Comparison of ENCODE assay signal across 21 cellular contexts in the genomic region with DNA sequence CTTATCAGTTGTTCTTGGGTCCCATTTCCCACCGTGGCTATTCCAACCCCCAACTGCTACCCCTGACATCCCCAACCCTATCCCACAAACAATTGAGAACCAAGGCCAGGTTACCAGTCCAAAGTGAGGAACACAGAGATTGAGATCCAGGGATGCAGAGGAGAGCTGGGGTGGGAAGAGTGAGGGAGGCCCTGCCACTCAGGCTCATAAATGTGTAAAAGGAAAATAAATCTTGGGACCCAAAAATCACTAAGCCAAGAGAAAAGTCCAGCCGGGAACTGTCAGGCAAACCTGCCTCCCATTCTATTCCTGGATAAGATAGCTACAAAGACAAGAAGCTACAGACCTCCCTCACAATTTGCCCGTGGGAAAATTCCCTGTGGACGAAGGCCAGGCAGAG.
DNase-seq lines count a peak whose midpoint lies in the region; ATAC-seq and TF ChIP-seq lines count a peak whose summit lies in the region.
"Had no signal": no experiment of that assay in that cellular context is flagged by ENCODE, and none has a peak within 500 bp of the region (broad histone marks: within the 10 kb centered on the region; RNA-seq: fewer than 3 reads in every experiment).

No MANE protein-coding gene starts in this region.

- peaks cover 0 to 14% (median 7%) of the 10 kb centered on the region in 9 donors for H3K4me1 ChIP-seq in heart right ventricle
- H3K4me1 ChIP-seq in HUES6 (ENCODE audit: control insufficient read depth, insufficient read depth, low read length) = peaks cover 16% of the 10 kb centered on the region; the same call in 1 of the 2 replicates
- peaks cover 10% of the 10 kb centered on the region for H3K4me1 ChIP-seq in endodermal cell (ENCODE audit: control insufficient read depth, insufficient read depth, low read length)
- peaks cover 0 to 2% of the 10 kb centered on the region in 2 donors for H3K4me1 ChIP-seq in neuronal stem cell (ENCODE audit: control insufficient read depth in 2 of 2, insufficient read depth in 1 of 2, low read depth in 1 of 2, low read length in 2 of 2)
- H3K4me1 ChIP-seq: BLaER1, HAP-1 had no signal

- H2BK120ac ChIP-seq in neuronal stem cell (ENCODE audit: low read depth, low read length) = no peak overlapping the region

- H3K36me3 ChIP-seq in heart right ventricle (no peaks in the 10 kb centered on the region), HUES6 (ENCODE audit: control insufficient read depth, insufficient read depth, low read length) (no peaks in the 10 kb centered on the region), endodermal cell (ENCODE audit: control insufficient read depth, insufficient read depth, low read length) (no peaks in the 10 kb centered on the region), neuronal stem cell (replicated peaks in 1 of 2; ENCODE audit: control insufficient read depth in 2 of 2, insufficient read depth in 2 of 2, low read length in 2 of 2) (no peaks in the 10 kb centered on the region)
- H3K36me3 ChIP-seq: BLaER1, HAP-1, SJCRH30 had no signal

- H3K27ac Mint-ChIP-seq in endodermal cell = peak overlapping the region; percentile 96
- H3K27ac Mint-ChIP-seq: CD4-positive, CD25-positive, alpha-beta regulatory T cell; HFFc6 had no signal

- H3K27ac ChIP-seq in heart right ventricle (no peak overlapping the region), HUES6 (ENCODE audit: low read depth, low read length) (peak overlapping the region; percentile 55; the same call in 1 of the 2 replicates), endodermal cell (ENCODE audit: low read depth, low read length) (no peak overlapping the region), neuronal stem cell (replicated peaks; ENCODE audit: low read length) (no peak overlapping the region)
- H3K27ac ChIP-seq: BLaER1, SJCRH30 had no signal

- 48 to 60% methylated on average over 4 of the region's 4 CpGs for WGBS in heart right ventricle, 2 donors
- 79 to 91% methylated on average over 3 to 4 of the region's 4 CpGs for WGBS in endodermal cell (ENCODE audit: insufficient coverage in 1 of 2, insufficient read length in 1 of 2), 2 experiments
- no CpG with 5 or more reads among the region's 4 CpGs for WGBS in neuronal stem cell (ENCODE audit: extremely low coverage in 2 of 2, insufficient read length in 2 of 2, insufficient replicate concordance in 1 of 2), 2 donors

- TF ChIP-seq CTCF in heart right ventricle (IDR thresholded peaks at IDR 0.05) = no peak
- no peak for TF ChIP-seq CTCF in endodermal cell (conservative IDR thresholded peaks at IDR 0.05)

- ATAC-seq in heart right ventricle = no peak
- ATAC-seq in GM19023 (IDR thresholded peaks at IDR 0.05; ENCODE audit: unreplicated experiment) = no peak

- no peak overlapping the region for H3K4me3 Mint-ChIP-seq in endodermal cell
- H3K4me3 Mint-ChIP-seq: CD4-positive, CD25-positive, alpha-beta regulatory T cell; HFFc6 had no signal

- H3K27me3 Mint-ChIP-seq in endodermal cell (ENCODE audit: insufficient read depth) = no peaks in the 10 kb centered on the region

- DNase-seq in cardiac septum (ENCODE audit: low spot score) = peak; percentile 31
- no peak for DNase-seq in heart right ventricle
- DNase-seq in endodermal cell = no peak
- DNase-seq in neuronal stem cell (ENCODE audit: low spot score) = no peak
- DNase-seq in amniotic stem cell (lab: John Stamatoyannopoulos, UW) = no peak
- DNase-seq in DMS53 treated with DMSO at 0.1 percent for 48 hours (lab: John Stamatoyannopoulos, UW; ENCODE audit: unreplicated experiment) = no peak
- DNase-seq: CD4-positive, CD25-positive, alpha-beta regulatory T cell; DMS 273 treated with DMSO at 0.1 percent for 48 hours; HFFc6; KBM-7; MV-4-11; NCI-H1105; NCI-H1436 treated with DMSO at 0.1 percent for 48 hours; NCI-H187 treated with DMSO at 0.1 percent for 48 hours; NCI-H524; NCI-H748 treated with DMSO at 0.1 percent for 48 hours; SJCRH30 had no signal

- no peak overlapping the region for H3K23ac ChIP-seq in neuronal stem cell (ENCODE audit: low read depth, low read length, poor library complexity)

- H3K18ac ChIP-seq in neuronal stem cell (ENCODE audit: low read length) = no peak overlapping the region

- H4K91ac ChIP-seq in neuronal stem cell (ENCODE audit: low read depth, low read length, poor library complexity) = no peak overlapping the region

- no peaks in the 10 kb centered on the region for H3K79me1 ChIP-seq in neuronal stem cell (ENCODE audit: low read depth, low read length)

- H3K4me2 ChIP-seq in neuronal stem cell (ENCODE audit: insufficient read depth, low read length, poor library complexity, severe bottlenecking) = no peak overlapping the region
- H3K4me2 ChIP-seq: BLaER1 had no signal

- no peak overlapping the region for H2BK15ac ChIP-seq in neuronal stem cell (ENCODE audit: low read length)

- no peak overlapping the region for H2AFZ ChIP-seq in neuronal stem cell (ENCODE audit: low read length)

- no peaks in the 10 kb centered on the region for H3K36me3 Mint-ChIP-seq in endodermal cell (ENCODE audit: low read depth)
- H3K36me3 Mint-ChIP-seq: CD4-positive, CD25-positive, alpha-beta regulatory T cell had no signal

- H3K4me1 Mint-ChIP-seq in endodermal cell = peaks cover 9% of the 10 kb centered on the region

- intact Hi-C loops in cardiac septum (cut with DNase I) (no loop called here), heart right ventricle (cut with DNase I) (loop anchor here in 1 of 10 donors (5.0 kb wide), 1 partner anchor 102 kb away; a partner anchor contains a TSS)

- H3K9ac ChIP-seq in HUES6 (ENCODE audit: low read length) = no peak overlapping the region
- peak overlapping the region; percentile 12 for H3K9ac ChIP-seq in endodermal cell (ENCODE audit: extremely low read depth, low read length, poor library complexity, severe bottlenecking)
- H3K9ac ChIP-seq in neuronal stem cell (ENCODE audit: low read depth, low read length, poor library complexity) = no peak overlapping the region
- H3K9ac ChIP-seq: BLaER1 had no signal

- no peak overlapping the region for H4K8ac ChIP-seq in neuronal stem cell (ENCODE audit: low read depth, low read length)

- no peak overlapping the region for H3K14ac ChIP-seq in neuronal stem cell (ENCODE audit: low read length)

- H2BK12ac ChIP-seq in neuronal stem cell (ENCODE audit: low read length) = no peak overlapping the region

- H3K4me3 ChIP-seq in heart right ventricle = no peak overlapping the region
- H3K4me3 ChIP-seq in HUES6 (ENCODE audit: low read depth, low read length) = no peak overlapping the region
- peak overlapping the region; percentile 35 for H3K4me3 ChIP-seq in endodermal cell (ENCODE audit: low read length)
- no peak overlapping the region for H3K4me3 ChIP-seq in neuronal stem cell (ENCODE audit: low read length in 2 of 2)
- H3K4me3 ChIP-seq: BLaER1, HAP-1, SJCRH30 had no signal

- H3K9me3 Mint-ChIP-seq in endodermal cell = no peaks in the 10 kb centered on the region
- H3K9me3 Mint-ChIP-seq: HFFc6 had no signal

- no peak overlapping the region for H3K4ac ChIP-seq in neuronal stem cell (ENCODE audit: low read length)

- no peaks in the 10 kb centered on the region for H3K27me3 ChIP-seq in heart right ventricle
- no peaks in the 10 kb centered on the region for H3K27me3 ChIP-seq in HUES6 (ENCODE audit: control insufficient read depth, insufficient read depth, low read length)
- H3K27me3 ChIP-seq in endodermal cell (ENCODE audit: control insufficient read depth, insufficient read depth, low read length, poor library complexity, severe bottlenecking) = no peaks in the 10 kb centered on the region
- H3K27me3 ChIP-seq in neuronal stem cell (ENCODE audit: control insufficient read depth in 3 of 3, insufficient read depth in 3 of 3, low read depth in 1 of 3, low read length in 3 of 3) = peaks cover 0 to 4% (median 0%) of the 10 kb centered on the region in 3 experiments
- H3K27me3 ChIP-seq: BLaER1, SJCRH30 had no signal

- no peak overlapping the region for H2AK5ac ChIP-seq in neuronal stem cell (ENCODE audit: low read depth, low read length)

- no peaks in the 10 kb centered on the region for H3K9me3 ChIP-seq in heart right ventricle
- no peaks in the 10 kb centered on the region for H3K9me3 ChIP-seq in HUES6 (ENCODE audit: control insufficient read depth, insufficient read depth, low read depth, low read length)
- H3K9me3 ChIP-seq in endodermal cell (ENCODE audit: control insufficient read depth, low read length) = no peaks in the 10 kb centered on the region
- H3K9me3 ChIP-seq in neuronal stem cell (replicated peaks in 1 of 2; ENCODE audit: control insufficient read depth in 2 of 2, insufficient read depth in 1 of 2, low read depth in 1 of 2, low read length in 2 of 2) = no peaks in the 10 kb centered on the region
- H3K9me3 ChIP-seq: BLaER1, HAP-1, SJCRH30 had no signal

- peak overlapping the region; percentile 0 for H2BK5ac ChIP-seq in neuronal stem cell (ENCODE audit: low read length)
